In the genomic region with DNA sequence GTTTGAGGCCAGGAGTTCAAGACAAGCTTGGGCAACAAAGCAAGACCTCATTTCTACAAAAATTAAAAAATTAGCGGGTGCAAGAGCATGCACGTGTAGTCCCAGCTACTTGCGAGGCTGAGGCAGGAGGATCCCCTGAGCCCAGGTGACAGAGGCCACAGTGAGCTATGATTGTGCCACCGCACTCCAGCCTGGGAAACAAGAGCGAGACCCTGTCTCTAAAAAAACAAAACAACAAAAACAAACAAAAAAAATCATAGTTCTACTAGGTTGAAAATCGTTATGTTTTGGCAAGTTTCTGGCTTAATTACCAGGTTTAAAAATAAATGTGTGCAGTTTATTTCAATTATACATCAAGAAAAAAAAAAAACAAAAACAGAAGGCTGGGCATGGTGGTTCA, we compare ENCODE assay signal across 1 cellular context.
TF ChIP-seq lines count a peak whose summit lies in the region.

No MANE protein-coding gene starts in this region.

TF ChIP-seq in endothelial cell of umbilical vein, 7 proteins besides CTCF, POLR2A, EP300 and RAD21 (continued from another document):
- TF ChIP-seq GATA2 (IDR thresholded peaks at IDR 0.05; ENCODE audit: insufficient read depth, insufficient read length, low read depth, low read length) = no peak
- TF ChIP-seq JUN (IDR thresholded peaks at IDR 0.05; ENCODE audit: borderline replicate concordance, insufficient read depth, insufficient read length, low read depth) = no peak
- TF ChIP-seq EZH2 (IDR thresholded peaks at IDR 0.05; ENCODE audit: borderline replicate concordance, low read depth, low read length, severe bottlenecking) = no peak
